ENCODE assay signal across 1 cellular context in genomic region chr20:56202493-56203077, GRCh38.
TF ChIP-seq lines count a peak whose summit lies in the region.

No MANE protein-coding gene starts in this region.

TF ChIP-seq in liver, 16 proteins besides CTCF, POLR2A, EP300 and RAD21 (continued from another document):
- TF ChIP-seq NR2F2 (IDR thresholded peaks at IDR 0.05), result no peak
- TF ChIP-seq JUND (IDR thresholded peaks at IDR 0.05), result no peak
- TF ChIP-seq FOXA1 (IDR thresholded peaks at IDR 0.05), result no peak
- no peak for TF ChIP-seq GABPA (IDR thresholded peaks at IDR 0.05 in 1 of 2, conservative IDR thresholded peaks at IDR 0.05 in 1 of 2)
